Comparison of ENCODE assay signal across 15 cellular contexts in the genomic region with DNA sequence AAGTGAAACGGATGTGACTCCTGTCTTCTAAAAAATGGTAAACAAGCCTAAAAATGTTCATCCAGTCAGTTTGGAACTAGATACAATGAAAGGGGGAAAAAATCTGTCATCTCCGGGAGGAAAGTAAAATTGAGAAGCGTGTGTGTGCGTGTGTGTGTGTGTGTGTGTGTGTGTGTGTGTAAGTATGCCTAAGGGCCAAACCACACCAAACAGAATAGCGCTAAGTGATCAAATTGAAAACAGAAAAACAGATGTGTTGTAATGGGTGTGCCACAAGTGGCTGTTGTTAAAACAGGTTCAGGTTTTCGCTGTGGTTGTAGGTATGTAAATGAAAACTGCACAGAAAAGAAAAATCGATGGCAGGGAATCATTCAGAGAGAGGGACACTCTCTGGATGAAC.
DNase-seq lines count a peak whose midpoint lies in the region; TF ChIP-seq lines count a peak whose summit lies in the region.
"Had no signal": no experiment of that assay in that cellular context is flagged by ENCODE, and none has a peak within 500 bp of the region (broad histone marks: within the 10 kb centered on the region; RNA-seq: fewer than 3 reads in every experiment).

No MANE protein-coding gene starts in this region.

- H3K4me3 Mint-ChIP-seq in type B pancreatic cell, result no peak overlapping the region
- H3K4me3 Mint-ChIP-seq in endothelial cell (ENCODE audit: unreplicated experiment), result no peak overlapping the region
- H3K4me3 Mint-ChIP-seq: dendritic cell treated with granulocyte-macrophage colony-stimulating factor and Interleukin-4, amounts not matched to agents 40 ng/mL and 50 ng/mL, for 4 days had no signal

- TF ChIP-seq CTCF in type B pancreatic cell (conservative IDR thresholded peaks at IDR 0.05), result no peak
- TF ChIP-seq CTCF in endothelial cell (IDR thresholded peaks at IDR 0.05; ENCODE audit: unreplicated experiment), result no peak

- H3K4me1 Mint-ChIP-seq in type B pancreatic cell (ENCODE audit: unreplicated experiment) (peaks cover 37% of the 10 kb centered on the region), endothelial cell (ENCODE audit: unreplicated experiment) (peaks cover 30% of the 10 kb centered on the region)

- H3K27me3 Mint-ChIP-seq in type B pancreatic cell (peaks cover 63% of the 10 kb centered on the region), endothelial cell (ENCODE audit: unreplicated experiment) (peaks cover 8% of the 10 kb centered on the region)

- H3K36me3 Mint-ChIP-seq in type B pancreatic cell (no peaks in the 10 kb centered on the region), endothelial cell (ENCODE audit: low read depth, unreplicated experiment) (no peaks in the 10 kb centered on the region)

- H3K36me3 ChIP-seq in MG63, result no peaks in the 10 kb centered on the region
- H3K36me3 ChIP-seq: ascending aorta had no signal

- H3K27me3 ChIP-seq in MG63, result no peaks in the 10 kb centered on the region
- H3K27me3 ChIP-seq: ascending aorta had no signal

- H3K9me3 Mint-ChIP-seq in type B pancreatic cell (no peaks in the 10 kb centered on the region), endothelial cell (ENCODE audit: unreplicated experiment) (no peaks in the 10 kb centered on the region)
- H3K9me3 Mint-ChIP-seq: dendritic cell treated with granulocyte-macrophage colony-stimulating factor and Interleukin-4, amounts not matched to agents 40 ng/mL and 50 ng/mL, for 4 days had no signal

- H3K27ac ChIP-seq in cingulate gyrus (ENCODE audit: low read depth, low read length), result peak overlapping the region; percentile 63
- H3K27ac ChIP-seq: 22Rv1, ascending aorta, C4-2B, PC-9 had no signal

- peak overlapping the region; percentile 10 for H3K27ac Mint-ChIP-seq in type B pancreatic cell
- H3K27ac Mint-ChIP-seq in endothelial cell (ENCODE audit: unreplicated experiment), result no peak overlapping the region
- H3K27ac Mint-ChIP-seq: dendritic cell treated with granulocyte-macrophage colony-stimulating factor and Interleukin-4, amounts not matched to agents 40 ng/mL and 50 ng/mL, for 4 days had no signal

- DNase-seq in DMS 273 (lab: John Stamatoyannopoulos, UW; ENCODE audit: unreplicated experiment) (peak; percentile 38), DMS 273 treated with DMSO at 0.1 percent for 48 hours (lab: John Stamatoyannopoulos, UW) (no peak), type B pancreatic cell (ENCODE audit: extremely low spot score, unreplicated experiment) (no peak), endothelial cell (ENCODE audit: low spot score) (no peak), MG63 (no peak)
- DNase-seq in stimulated activated CD4-positive, alpha-beta T cell treated with anti-CD3 and anti-CD28 coated beads, Interleukin-15, amount 100 ng/mL, for 24 hours, result peak; percentile 51
- DNase-seq in stimulated activated CD4-positive, alpha-beta T cell treated with anti-CD3 and anti-CD28 coated beads, Interleukin-4, amount 100 ng/mL, for 4 hours, result no peak
- DNase-seq: NCI-H345, nucleus accumbens, PC-9 had no signal

- no peaks in the 10 kb centered on the region for H3K9me3 ChIP-seq in MG63
- H3K9me3 ChIP-seq: ascending aorta had no signal

- H3K4me3 ChIP-seq in MG63, result no peak overlapping the region
- H3K4me3 ChIP-seq: ascending aorta, PC-9 had no signal

Comparison
In these comparisons a context has a peak if more than half of its experiments do, and no peak if none do; other contexts are left out.
1. DNase-seq: peak in DMS 273 (single experiment) and stimulated activated CD4-positive, alpha-beta T cell treated with anti-CD3 and anti-CD28 coated beads, Interleukin-15, amount 100 ng/mL, for 24 hours (single experiment); none in DMS 273 treated with DMSO at 0.1 percent for 48 hours (single experiment), stimulated activated CD4-positive, alpha-beta T cell treated with anti-CD3 and anti-CD28 coated beads, Interleukin-4, amount 100 ng/mL, for 4 hours (0 of 2), type B pancreatic cell (single experiment), endothelial cell (single experiment) and MG63 (single experiment).